In the genomic region with DNA sequence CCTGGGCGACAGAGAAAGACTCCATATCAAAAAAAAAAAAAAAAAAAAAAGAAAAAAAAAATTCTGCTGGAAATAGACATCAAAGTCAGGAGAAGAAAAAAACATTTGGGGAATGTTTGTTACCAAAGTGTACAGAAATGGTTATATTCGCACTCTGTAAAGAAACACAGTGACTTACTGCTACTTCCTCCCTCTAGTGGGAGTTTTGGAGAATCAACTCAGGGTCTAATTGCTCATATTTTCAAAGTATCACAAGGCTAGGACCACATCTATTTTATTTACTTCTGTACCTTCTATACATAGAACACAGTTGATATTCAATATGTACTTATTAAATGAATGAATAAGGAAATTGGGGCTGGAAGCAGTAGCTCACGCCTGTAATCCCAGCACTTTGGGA, we compare ENCODE assay signal across 8 cellular contexts. TPM values are rescaled to one million over a fixed set of nuclear protein-coding genes. Genes with fewer than 3 reads are reported as not detected.
A peak's percentile ranks its signal among the peaks of the same experiment; 100 is the strongest.
DNase-seq lines count a peak whose midpoint lies in the region; ATAC-seq and TF ChIP-seq lines count a peak whose summit lies in the region.

No MANE protein-coding gene starts in this region.

- no peak overlapping the region for H3K4me2 ChIP-seq in OCI-LY7 (ENCODE audit: low read length)

- H4K20me1 ChIP-seq in OCI-LY7 (ENCODE audit: insufficient read depth, low read length), result no peaks in the 10 kb centered on the region

- CTCF ChIA-PET in OCI-LY7 (lab: Charles Lee; ENCODE audit: unreplicated experiment), result no interaction called here

- H3K79me2 ChIP-seq in OCI-LY7 (ENCODE audit: insufficient read depth, low read depth, low read length), result no peaks in the 10 kb centered on the region

- H3K9me3 ChIP-seq in heart right ventricle, result no peaks in the 10 kb centered on the region
- H3K9me3 ChIP-seq in heart left ventricle, result no peaks in the 10 kb centered on the region
- H3K9me3 ChIP-seq in OCI-LY7 (ENCODE audit: low read length), result no peaks in the 10 kb centered on the region
- H3K9me3 ChIP-seq in testis, result no peaks in the 10 kb centered on the region
- no peaks in the 10 kb centered on the region for H3K9me3 ChIP-seq in upper lobe of right lung
- H3K9me3 ChIP-seq in vagina, result no peaks in the 10 kb centered on the region

- no peak overlapping the region for H2AFZ ChIP-seq in OCI-LY7 (ENCODE audit: low read length)

- no peaks in the 10 kb centered on the region for H3K9me2 ChIP-seq in OCI-LY7 (ENCODE audit: insufficient read depth, low read length)

- no peak for ATAC-seq in heart right ventricle
- ATAC-seq in heart left ventricle, result no peak
- no peak for ATAC-seq in upper lobe of right lung

- H3K27ac ChIP-seq in heart right ventricle (no peak overlapping the region), heart left ventricle (no peak overlapping the region), OCI-LY7 (ENCODE audit: low read depth, low read length, poor library complexity, severe bottlenecking) (no peak overlapping the region), testis (no peak overlapping the region), upper lobe of right lung (no peak overlapping the region), vagina (no peak overlapping the region)

- intact Hi-C loops in heart right ventricle (cut with DNase I) (no loop called here), heart left ventricle (cut with DNase I) (no loop called here), OCI-LY7 (cut with micrococcal nuclease; ENCODE audit: unreplicated experiment) (no loop called here), testis (cut with DNase I; ENCODE audit: low total_unique reads) (no loop called here), upper lobe of right lung (cut with DNase I) (no loop called here), vagina (cut with DNase I) (no loop called here)

- peaks cover 0 to 9% (median 0%) of the 10 kb centered on the region in 9 donors for H3K4me1 ChIP-seq in heart right ventricle
- peaks cover 0 to 3% (median 0%) of the 10 kb centered on the region in 12 donors for H3K4me1 ChIP-seq in heart left ventricle
- H3K4me1 ChIP-seq in OCI-LY7 (ENCODE audit: insufficient read depth, low read length, poor library complexity, severe bottlenecking), result no peaks in the 10 kb centered on the region
- no peaks in the 10 kb centered on the region for H3K4me1 ChIP-seq in testis
- no peaks in the 10 kb centered on the region for H3K4me1 ChIP-seq in upper lobe of right lung
- H3K4me1 ChIP-seq in vagina, result no peaks in the 10 kb centered on the region

- 95 to 96% methylated on average over 3 of the region's 3 CpGs for WGBS in heart right ventricle, 2 donors
- WGBS in heart left ventricle, 4 donors, result 92 to 96% (median 96%) methylated on average over 3 of the region's 3 CpGs
- 84 to 89% methylated on average over 3 of the region's 3 CpGs for WGBS in testis, 2 donors

- POLR2A ChIA-PET in OCI-LY7 (lab: Charles Lee), result no interaction called here

- BruUV-seq in OCI-LY7 (replicated peaks; lab: Mats Ljungman, UMichigan), result no TSS peak

- TF ChIP-seq CTCF in heart right ventricle (IDR thresholded peaks at IDR 0.05) (peak in 5 of 9 donors; percentile 10 to 43 (median 31)), heart left ventricle (IDR thresholded peaks at IDR 0.05) (peak in 5 of 12 donors; percentile 11 to 29 (median 23)), OCI-LY7 (conservative IDR thresholded peaks at IDR 0.05; ENCODE audit: low read length) (peak; percentile 62), testis (IDR thresholded peaks at IDR 0.05) (peak in 2 of 3 experiments; percentile 11 to 26), upper lobe of right lung (IDR thresholded peaks at IDR 0.05) (no peak), vagina (IDR thresholded peaks at IDR 0.05) (no peak)

- no peak for DNase-seq in heart right ventricle
- no peak for DNase-seq in heart left ventricle
- DNase-seq in OCI-LY7 (ENCODE audit: low spot score), result peak; percentile 13
- peak; percentile 4 to 17 for DNase-seq in erythroblast (lab: John Stamatoyannopoulos, UW)
- DNase-seq in testis, result no peak
- DNase-seq in upper lobe of right lung, result no peak
- DNase-seq in vagina (ENCODE audit: extremely low spot score in 2 of 2), result no peak
- DNase-seq in activated CD4-positive, alpha-beta T cell treated with anti-CD3 and anti-CD28 coated beads, Interleukin-2, amount 50 U/mL, for 1 hour, result no peak

- H3K4me3 ChIP-seq in heart right ventricle (no peak overlapping the region), heart left ventricle (no peak overlapping the region), OCI-LY7 (ENCODE audit: low read depth, low read length, poor library complexity, severe bottlenecking) (no peak overlapping the region), testis (no peak overlapping the region), upper lobe of right lung (no peak overlapping the region), vagina (no peak overlapping the region)

- no peaks in the 10 kb centered on the region for H3K27me3 ChIP-seq in heart right ventricle
- no peaks in the 10 kb centered on the region for H3K27me3 ChIP-seq in heart left ventricle
- H3K27me3 ChIP-seq in testis, result no peaks in the 10 kb centered on the region
- no peaks in the 10 kb centered on the region for H3K27me3 ChIP-seq in upper lobe of right lung
- H3K27me3 ChIP-seq in vagina, result no peaks in the 10 kb centered on the region

- TF ChIP-seq POLR2A in heart left ventricle (IDR thresholded peaks at IDR 0.05) (no peak), erythroblast (IDR thresholded peaks at IDR 0.05; ENCODE audit: low read length) (no peak), testis (IDR thresholded peaks at IDR 0.05) (no peak), vagina (IDR thresholded peaks at IDR 0.05) (no peak)

- H3K36me3 ChIP-seq in heart right ventricle (peaks cover 0 to 100% (median 71%) of the 10 kb centered on the region in 9 donors), heart left ventricle (peaks cover 0 to 100% (median 100%) of the 10 kb centered on the region in 9 donors), OCI-LY7 (ENCODE audit: insufficient read depth, low read length) (peaks cover 93% of the 10 kb centered on the region), testis (ENCODE audit: low read depth, missing control alignments) (no peaks in the 10 kb centered on the region), upper lobe of right lung (peaks cover 100% of the 10 kb centered on the region), vagina (peaks cover 0 to 87% of the 10 kb centered on the region in 2 donors)

RNA-seq across cellular contexts. Expression of gene ARG1, which starts 24.4 kb away (rescaled TPM):
- total RNA-seq in heart right ventricle, result 1 to 10 TPM in 1 of 10 donors, under 1 TPM in 4, not detected in 5; 0.27 to 1.2 (median 0.83) TPM
- polyA plus RNA-seq in heart right ventricle, result under 1 TPM; 0.10 to 0.51 TPM
- total RNA-seq in heart left ventricle, result under 1 TPM in 4 of 9 donors, not detected in 5; 0.37 to 0.94 (median 0.52) TPM
- polyA plus RNA-seq in heart left ventricle, result under 1 TPM in 1 of 2 donors, not detected in 1; 0.37 TPM
- total RNA-seq in OCI-LY7 (2014; rRNA removed; shearing (Covaris generic)), result not detected in 2 replicates
- total RNA-seq in OCI-LY7 (2022), result not detected in 2 replicates
- not detected for total RNA-seq in testis
- 0.34 TPM for polyA plus RNA-seq in testis (ENCODE audit: insufficient read depth, low read depth, low replicate concordance)
- total RNA-seq in upper lobe of right lung, result 1.3 TPM
- total RNA-seq in vagina, result not detected

RNA-seq across cellular contexts. Expression of gene MED23, which starts 30.6 kb away (rescaled TPM):
- 10 to 100 TPM in 9 of 10 donors, 1 to 10 TPM in 1; 9.8 to 14.1 (median 11.5) TPM for total RNA-seq in heart right ventricle
- 10 to 100 TPM in 1 of 2 donors, 1 to 10 TPM in 1; 4.6 to 18.4 TPM for polyA plus RNA-seq in heart right ventricle
- 10 to 100 TPM in 8 of 9 donors, 1 to 10 TPM in 1; 9.6 to 15.3 (median 11.4) TPM for total RNA-seq in heart left ventricle
- 1 to 10 TPM; 5.7 to 7.7 TPM for polyA plus RNA-seq in heart left ventricle
- 28.2 and 30.2 TPM in 2 replicates for total RNA-seq in OCI-LY7 (2014; rRNA removed; shearing (Covaris generic))
- total RNA-seq in OCI-LY7 (2022), result 34.2 and 39.9 TPM in 2 replicates
- 10 to 100 TPM; 39.8 to 42.1 TPM for total RNA-seq in testis
- 24.4 TPM for polyA plus RNA-seq in testis (ENCODE audit: insufficient read depth, low read depth, low replicate concordance)
- 25.8 TPM for total RNA-seq in upper lobe of right lung
- total RNA-seq in vagina, result 26.3 TPM

RNA-seq across cellular contexts. Expression of gene ENPP3, which starts 39.7 kb away (rescaled TPM):
- total RNA-seq in heart right ventricle (under 1 TPM in 7 of 10 donors, not detected in 3; 0.07 to 0.33 (median 0.15) TPM), heart left ventricle (under 1 TPM in 7 of 9 donors, not detected in 2; 0.16 to 0.72 (median 0.44) TPM), OCI-LY7 (2022) (1.3 and 1.8 TPM in 2 replicates), testis (1 to 10 TPM; 1.6 to 2.8 TPM), upper lobe of right lung (0.87 TPM), vagina (2.0 TPM)
- polyA plus RNA-seq in heart right ventricle (under 1 TPM; 0.09 to 0.22 TPM), heart left ventricle (under 1 TPM; 0.07 to 0.27 TPM), testis (ENCODE audit: insufficient read depth, low read depth, low replicate concordance) (3.3 TPM)
- 2.3 and 2.7 TPM in 2 replicates for total RNA-seq in OCI-LY7 (2014; rRNA removed; shearing (Covaris generic))

Comparison
In these comparisons a context has a peak if more than half of its experiments do, and no peak if none do; other contexts are left out.
1. DNase-seq: peak in OCI-LY7 (single experiment) and erythroblast (2 of 2); none in heart right ventricle (0 of 2), heart left ventricle (0 of 5), testis (single experiment), upper lobe of right lung (single experiment), vagina (0 of 2) and activated CD4-positive, alpha-beta T cell treated with anti-CD3 and anti-CD28 coated beads, Interleukin-2, amount 50 U/mL, for 1 hour (single experiment).
2. CTCF ChIP-seq: peak in heart right ventricle (5 of 9), OCI-LY7 (single experiment) and testis (2 of 3); none in upper lobe of right lung (single experiment) and vagina (0 of 3).